In the genomic region with DNA sequence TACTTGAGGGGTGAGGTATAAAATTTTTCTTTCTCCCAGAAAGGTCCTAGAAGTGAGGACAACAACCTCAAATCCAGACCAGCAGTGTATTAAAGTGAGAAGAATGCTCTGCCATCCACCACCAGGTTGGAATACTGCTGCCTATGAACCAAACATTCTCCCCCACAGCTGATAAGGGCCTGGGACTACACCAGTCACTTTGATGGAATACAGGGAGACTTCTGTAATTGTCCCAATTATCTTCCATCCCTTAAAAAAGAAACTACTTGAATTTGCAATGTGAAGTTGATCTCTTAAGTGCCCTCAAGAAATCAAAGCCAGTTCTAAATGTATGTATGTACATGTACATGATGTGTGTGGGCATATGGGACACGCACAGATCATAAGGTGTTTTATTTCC, we compare ENCODE assay signal across 21 cellular contexts. TPM values are rescaled to one million over a fixed set of nuclear protein-coding genes. Genes with fewer than 3 reads are reported as not detected.
"Had no signal": no experiment of that assay in that cellular context is flagged by ENCODE, and none has a peak within 500 bp of the region (broad histone marks: within the 10 kb centered on the region; RNA-seq: fewer than 3 reads in every experiment).

No MANE protein-coding gene starts in this region.

- H3K27ac ChIP-seq: breast epithelium, dorsolateral prefrontal cortex, transverse colon had no signal

- H3K36me3 ChIP-seq: breast epithelium, transverse colon had no signal

- H3K4me1 Mint-ChIP-seq: neural crest cell had no signal

- H3K27ac Mint-ChIP-seq: activated naive CD8-positive, alpha-beta T cell treated with anti-CD3 and anti-CD28 coated beads, Interleukin-2, amount 10 ng/mL, durations not matched to agents 7 days and 5 days had no signal

- H3K9me3 Mint-ChIP-seq: neural crest cell had no signal

- H3K9me3 ChIP-seq: transverse colon had no signal

- H3K36me3 Mint-ChIP-seq: activated naive CD8-positive, alpha-beta T cell treated with anti-CD3 and anti-CD28 coated beads, Interleukin-2, amount 10 ng/mL, durations not matched to agents 7 days and 5 days had no signal

- DNase-seq: activated CD4-positive, alpha-beta T cell treated with anti-CD3 and anti-CD28 coated beads, Interleukin-2, amount 50 U/mL, for 4 hours; activated CD4-positive, CD25-positive, alpha-beta regulatory T cell treated with anti-CD3 and anti-CD28 coated beads, Interleukin-2, amount 50 U/mL, for 72 hours; activated naive CD4-positive, alpha-beta T cell; activated naive CD8-positive, alpha-beta T cell treated with anti-CD3 and anti-CD28 coated beads, Interleukin-2, amount 10 ng/mL, durations not matched to agents 7 days and 5 days; activated T-cell treated with anti-CD3 and anti-CD28 coated beads for 4 hours; anterior cingulate cortex; dorsolateral prefrontal cortex; erythroblast; hypothalamus; kidney; midbrain; stimulated activated CD4-positive, alpha-beta T cell treated with anti-CD3 and anti-CD28 coated beads, Interleukin-2, amount 100 ng/mL, for 48 hours; stimulated activated naive CD4-positive, alpha-beta T cell treated with Interleukin-2 at 50 U/mL for 16 hours; substantia nigra; T-helper 9 cell; transverse colon had no signal

- H3K4me3 ChIP-seq: breast epithelium, dorsolateral prefrontal cortex, transverse colon had no signal

- H3K4me1 ChIP-seq: breast epithelium had no signal

RNA-seq across cellular contexts. Expression of gene TBX20, which starts 3.0 kb away (rescaled TPM):
- total RNA-seq: dorsolateral prefrontal cortex, kidney, lower leg skin, myocyte, osteocyte, transverse colon had no signal
